11 cellular contexts compared by ENCODE assay signal in the genomic region with DNA sequence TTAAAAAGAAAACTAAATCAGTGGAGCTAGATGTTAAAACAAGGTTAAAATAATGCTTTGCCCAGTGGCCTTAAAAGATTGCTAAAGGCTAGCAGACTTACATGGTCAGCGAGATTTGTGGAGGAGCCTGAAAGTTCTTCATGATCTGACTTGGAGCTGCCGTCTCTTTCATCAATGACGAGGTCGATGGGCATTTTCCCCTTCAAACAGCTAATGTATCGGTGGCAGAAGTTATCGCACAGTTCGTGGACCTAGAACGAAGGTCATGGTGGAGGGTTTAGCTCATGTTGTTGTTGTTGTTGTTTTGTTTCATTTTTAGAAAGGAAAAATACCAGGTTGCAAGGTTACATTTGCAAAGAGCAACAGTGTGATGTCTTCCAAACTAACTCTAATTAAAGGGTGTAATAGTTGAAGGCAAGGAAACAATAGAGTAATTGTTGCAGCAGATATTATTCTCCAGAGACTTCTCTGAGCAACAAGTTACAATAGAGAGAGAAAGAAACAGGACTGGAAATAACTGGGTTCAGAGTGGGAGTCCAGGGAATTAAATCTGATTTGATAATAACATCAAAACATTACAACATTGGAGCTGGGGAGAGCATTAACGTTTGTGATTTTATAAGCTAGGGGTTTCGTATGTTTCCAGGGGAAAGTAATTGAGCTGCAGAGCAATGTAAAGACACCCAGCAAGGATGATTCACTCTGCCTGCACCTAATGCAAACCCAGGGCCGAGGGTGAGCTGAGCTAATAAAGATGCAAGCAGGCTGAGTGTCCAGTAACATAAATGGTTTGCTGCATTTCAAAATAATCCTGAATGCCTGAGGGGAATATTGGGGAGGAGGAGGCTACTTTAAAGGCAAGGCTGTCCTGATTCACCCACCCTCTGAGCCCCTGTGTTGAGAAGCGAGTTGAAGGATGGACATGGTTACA. TPM values are rescaled to one million over a fixed set of nuclear protein-coding genes. Genes with fewer than 3 reads are reported as not detected.
DNase-seq lines count a peak whose midpoint lies in the region; ATAC-seq and TF ChIP-seq lines count a peak whose summit lies in the region.
"Had no signal": no experiment of that assay in that cellular context is flagged by ENCODE, and none has a peak within 500 bp of the region (broad histone marks: within the 10 kb centered on the region; RNA-seq: fewer than 3 reads in every experiment).

No MANE protein-coding gene starts in this region.

- H3K36me3 ChIP-seq in left ventricle myocardium inferior (no peaks in the 10 kb centered on the region), endocrine pancreas (ENCODE audit: control insufficient read depth, insufficient read depth, low read length) (peaks cover 19% of the 10 kb centered on the region), mucosa of stomach (ENCODE audit: control insufficient read depth, insufficient read depth, low read length) (no peaks in the 10 kb centered on the region)

- ATAC-seq in Right ventricle myocardium inferior (no peak), HG02852 (IDR thresholded peaks at IDR 0.05; ENCODE audit: unreplicated experiment) (no peak)
- ATAC-seq: A549 had no signal

- peak overlapping the region; percentile 97 for H3K27ac ChIP-seq in left ventricle myocardium inferior (replicated peaks)
- H3K27ac ChIP-seq: A549 had no signal

- no peak for TF ChIP-seq CTCF in left ventricle myocardium inferior (IDR thresholded peaks at IDR 0.05; ENCODE audit: borderline replicate concordance)
- no peak for TF ChIP-seq CTCF in GM13977 (IDR thresholded peaks at IDR 0.05; ENCODE audit: extremely low read depth, insufficient read depth, missing control alignments)

- H3K9me3 ChIP-seq in left ventricle myocardium inferior (replicated peaks) (no peaks in the 10 kb centered on the region), endocrine pancreas (ENCODE audit: control insufficient read depth, low read length) (no peaks in the 10 kb centered on the region), mucosa of stomach (ENCODE audit: control insufficient read depth, low read length) (no peaks in the 10 kb centered on the region)
- H3K9me3 ChIP-seq: A549 had no signal

- no peak for DNase-seq in left ventricle myocardium inferior
- DNase-seq in Right ventricle myocardium inferior (ENCODE audit: missing footprints) = no peak
- no peak for DNase-seq in GM13977 (ENCODE audit: low spot score)
- DNase-seq in activated CD4-positive, alpha-beta T cell treated with anti-CD3 and anti-CD28 coated beads, Interleukin-2, amount 50 U/mL, for 48 hours = no peak
- no peak for DNase-seq in T-helper 2 cell
- DNase-seq: MM.1S, NCI-H748 treated with DMSO at 0.1 percent for 48 hours had no signal

- H3K4me1 ChIP-seq in left ventricle myocardium inferior (peaks cover 95% of the 10 kb centered on the region), endocrine pancreas (ENCODE audit: control insufficient read depth, insufficient read depth, low read length) (peaks cover 44% of the 10 kb centered on the region), mucosa of stomach (ENCODE audit: control insufficient read depth, insufficient read depth, low read length) (peaks cover 28% of the 10 kb centered on the region)

- in situ Hi-C loops in GM13977 (cut with MboI; ENCODE audit: low pct_unique_long_range_greater_than_20kb, low sequenced_read_pairs, unreplicated experiment) = no loop called here

- peak overlapping the region; percentile 45 for H3K9ac ChIP-seq in endocrine pancreas (ENCODE audit: control insufficient read depth, insufficient read depth, low read length)
- H3K9ac ChIP-seq in mucosa of stomach (ENCODE audit: low read length) = peak overlapping the region; percentile 40

- peak overlapping the region; percentile 76 for H3K4me3 ChIP-seq in left ventricle myocardium inferior
- peak overlapping the region; percentile 96 for H3K4me3 ChIP-seq in endocrine pancreas (ENCODE audit: control insufficient read depth, insufficient read depth, low read length)
- no peak overlapping the region for H3K4me3 ChIP-seq in mucosa of stomach (ENCODE audit: low read length)
- H3K4me3 ChIP-seq: A549 had no signal

- intact Hi-C loops in left ventricle myocardium inferior (cut with micrococcal nuclease) (no loop called here), Right ventricle myocardium inferior (cut with DNase I) (loop anchor here (2.0 kb wide), 1 partner anchor 209 kb away; no protein-coding TSS in a partner anchor)

- peaks cover 19% of the 10 kb centered on the region for H3K27me3 ChIP-seq in left ventricle myocardium inferior (ENCODE audit: low read depth)
- H3K27me3 ChIP-seq in endocrine pancreas (ENCODE audit: control insufficient read depth, insufficient read depth, low read length) = no peaks in the 10 kb centered on the region
- H3K27me3 ChIP-seq in mucosa of stomach (ENCODE audit: control insufficient read depth, insufficient read depth, low read length) = no peaks in the 10 kb centered on the region

RNA-seq across cellular contexts. Expression of gene MEIS2, which starts 6.6 kb away (rescaled TPM):
- total RNA-seq in left ventricle myocardium inferior (36.0 TPM), Right ventricle myocardium inferior (45.4 TPM)
